ENCODE assay signal across 20 cellular contexts in genomic region chr9:37425298-37425752, GRCh38. TPM values are rescaled to one million over a fixed set of nuclear protein-coding genes. Genes with fewer than 3 reads are reported as not detected.
A peak's percentile ranks its signal among the peaks of the same experiment; 100 is the strongest.
DNase-seq lines count a peak whose midpoint lies in the region; ATAC-seq and TF ChIP-seq lines count a peak whose summit lies in the region.
"Had no signal": no experiment of that assay in that cellular context is flagged by ENCODE, and none has a peak within 500 bp of the region (broad histone marks: within the 10 kb centered on the region; RNA-seq: fewer than 3 reads in every experiment).

No MANE protein-coding gene starts in this region.

- DNase-seq in mammary epithelial cell (no peak), MCF 10A (ENCODE audit: unreplicated experiment) (no peak), kidney tubule cell (ENCODE audit: low spot score) (peak; percentile 39), islet precursor cell (no peak), Peyer's patch (no peak)
- DNase-seq: activated CD4-positive, alpha-beta T cell treated with anti-CD3 and anti-CD28 coated beads, Interleukin-2, amount 50 U/mL, for 1 hour; CD8-positive, alpha-beta T cell; NCI-H1092 treated with DMSO at 0.1 percent for 48 hours; NCI-H2171 treated with DMSO at 0.1 percent for 48 hours; occipital lobe; stimulated activated naive CD8-positive, alpha-beta T cell treated with anti-CD3 and anti-CD28 coated beads, Interleukin-15, Interleukin-2, amounts not matched to agents 100 U/mL and 50 U/mL, for 24 hours; T-helper 9 cell; uterus had no signal

- H3K9me3 ChIP-seq in mammary epithelial cell (replicated peaks; ENCODE audit: insufficient read depth, low read length), result no peaks in the 10 kb centered on the region
- H3K9me3 ChIP-seq in Peyer's patch, result no peaks in the 10 kb centered on the region
- H3K9me3 ChIP-seq: SJSA1, uterus had no signal

- H3K27me3 ChIP-seq in mammary epithelial cell (ENCODE audit: insufficient read depth, low read length) (no peaks in the 10 kb centered on the region), Peyer's patch (no peaks in the 10 kb centered on the region)
- H3K27me3 ChIP-seq: SJSA1, uterus had no signal

- H3K9me3 Mint-ChIP-seq in MCF 10A (ENCODE audit: unreplicated experiment), result no peaks in the 10 kb centered on the region
- H3K9me3 Mint-ChIP-seq: activated T-helper 1 cell treated with anti-CD3 and anti-CD28 coated beads, Interleukin-12 subunit alpha, Interleukin-12 subunit beta, Interleukin-2, Interleukin-4 antibody, amounts not matched to agents 30 ng/mL and 10 ng/mL and 1 ng/mL, durations not matched to agents 14 hours and 24 hours and 36 hours; CD8-positive, alpha-beta T cell; dendritic cell treated with granulocyte-macrophage colony-stimulating factor and Interleukin-4, amounts not matched to agents 40 ng/mL and 50 ng/mL, for 4 days; IgD-negative memory B cell had no signal

- H3K4me3 ChIP-seq in mammary epithelial cell (replicated peaks in 1 of 3; ENCODE audit: insufficient read depth in 1 of 3, low read depth in 2 of 3, low read length in 3 of 3) (no peak overlapping the region), Peyer's patch (no peak overlapping the region)
- H3K4me3 ChIP-seq: SJSA1, uterus had no signal

- H3K79me2 ChIP-seq in mammary epithelial cell (ENCODE audit: insufficient read depth, low read length), result peaks cover 44% of the 10 kb centered on the region

- intact Hi-C loops in mammary epithelial cell (cut with micrococcal nuclease) (no loop called here), MCF 10A (cut with micrococcal nuclease) (no loop called here)

- H3K9ac ChIP-seq in mammary epithelial cell (ENCODE audit: insufficient read depth, low read length), result no peak overlapping the region

- H3K36me3 Mint-ChIP-seq in MCF 10A (ENCODE audit: insufficient read depth, unreplicated experiment), result peaks cover 39% of the 10 kb centered on the region

- no peak overlapping the region for H3K27ac ChIP-seq in mammary epithelial cell (ENCODE audit: insufficient read depth, low read depth, low read length)
- H3K27ac ChIP-seq in VCaP, result peak overlapping the region; percentile 96; the same call in 1 of the 2 replicates
- H3K27ac ChIP-seq in temporal lobe (ENCODE audit: low read depth, low read length), result peak overlapping the region; percentile 70
- no peak overlapping the region for H3K27ac ChIP-seq in Peyer's patch
- H3K27ac ChIP-seq: SJSA1, uterus had no signal

- H3K4me3 Mint-ChIP-seq in MCF 10A (ENCODE audit: unreplicated experiment), result no peak overlapping the region
- H3K4me3 Mint-ChIP-seq: activated T-helper 1 cell treated with anti-CD3 and anti-CD28 coated beads, Interleukin-12 subunit alpha, Interleukin-12 subunit beta, Interleukin-2, Interleukin-4 antibody, amounts not matched to agents 30 ng/mL and 10 ng/mL and 1 ng/mL, durations not matched to agents 14 hours and 24 hours and 36 hours; CD8-positive, alpha-beta T cell; dendritic cell treated with granulocyte-macrophage colony-stimulating factor and Interleukin-4, amounts not matched to agents 40 ng/mL and 50 ng/mL, for 4 days had no signal

- H3K4me1 ChIP-seq in mammary epithelial cell (ENCODE audit: insufficient read depth, low read length) (peaks cover 24% of the 10 kb centered on the region), Peyer's patch (peaks cover 0 to 26% (median 11%) of the 10 kb centered on the region in 4 donors)

- dilution Hi-C loops in mammary epithelial cell (cut with HindIII; ENCODE audit: low sequenced_read_pairs), result no loop called here

- TF ChIP-seq CTCF in mammary epithelial cell (conservative IDR thresholded peaks at IDR 0.05 in 1 of 2, IDR thresholded peaks at IDR 0.05 in 1 of 2; ENCODE audit: extremely low read depth in 1 of 2, insufficient read depth in 1 of 2, low read depth in 1 of 2, low read length in 2 of 2), result no peak
- no peak for TF ChIP-seq CTCF in MCF 10A (IDR thresholded peaks at IDR 0.05; ENCODE audit: unreplicated experiment)
- TF ChIP-seq CTCF in VCaP (conservative IDR thresholded peaks at IDR 0.05), result no peak
- no peak for TF ChIP-seq CTCF in Peyer's patch (IDR thresholded peaks at IDR 0.05)

- ATAC-seq in GM19023 (IDR thresholded peaks at IDR 0.05; ENCODE audit: unreplicated experiment), result no peak
- ATAC-seq: CD8-positive, alpha-beta T cell; stimulated activated naive CD8-positive, alpha-beta T cell treated with anti-CD3 and anti-CD28 coated beads, Interleukin-15, Interleukin-2, amounts not matched to agents 100 U/mL and 50 U/mL, for 24 hours had no signal

- peak overlapping the region; percentile 78 for H3K4me2 ChIP-seq in mammary epithelial cell (ENCODE audit: insufficient read depth, low read depth, low read length)

- H3K36me3 ChIP-seq in mammary epithelial cell (ENCODE audit: insufficient read depth, low read length) (peaks cover 19% of the 10 kb centered on the region), Peyer's patch (peaks cover 0 to 46% (median 0%) of the 10 kb centered on the region in 3 donors)
- H3K36me3 ChIP-seq: uterus had no signal

- WGBS in mammary epithelial cell (ENCODE audit: low coverage, missing lambda C conversion rate), result 80% methylated on average over 10 of the region's 11 CpGs

- in situ Hi-C loops in mammary epithelial cell (cut with MboI; ENCODE audit: low sequenced_read_pairs in 2 of 2), result no loop called here

- H3K4me1 Mint-ChIP-seq in MCF 10A (ENCODE audit: insufficient read depth, unreplicated experiment), result peaks cover 13% of the 10 kb centered on the region

- no peak overlapping the region for H3K27ac Mint-ChIP-seq in MCF 10A (ENCODE audit: low read depth, unreplicated experiment)
- H3K27ac Mint-ChIP-seq: activated T-helper 1 cell treated with anti-CD3 and anti-CD28 coated beads, Interleukin-12 subunit alpha, Interleukin-12 subunit beta, Interleukin-2, Interleukin-4 antibody, amounts not matched to agents 30 ng/mL and 10 ng/mL and 1 ng/mL, durations not matched to agents 14 hours and 24 hours and 36 hours; CD8-positive, alpha-beta T cell; dendritic cell treated with granulocyte-macrophage colony-stimulating factor and Interleukin-4, amounts not matched to agents 40 ng/mL and 50 ng/mL, for 4 days had no signal

- H3K27me3 Mint-ChIP-seq in MCF 10A (ENCODE audit: insufficient read depth, unreplicated experiment), result no peaks in the 10 kb centered on the region
- H3K27me3 Mint-ChIP-seq: dendritic cell treated with granulocyte-macrophage colony-stimulating factor and Interleukin-4, amounts not matched to agents 40 ng/mL and 50 ng/mL, for 4 days; IgD-negative memory B cell had no signal

- CTCF ChIA-PET in mammary epithelial cell (lab: Charles Lee; ENCODE audit: low non-redundant PET), result no interaction called here
- CTCF ChIA-PET in MCF 10A (lab: Yijun Ruan, JAX), result interaction anchor here (2.7 kb wide), 1 partner anchor 10 kb away, joined by 26 read pairs; no protein-coding TSS in a partner anchor

- POLR2A ChIA-PET in MCF 10A (lab: Yijun Ruan, JAX), result interaction anchor here (0.9 to 4.8 kb wide), 3 partner anchors 10 to 27 kb away, joined by 3 to 37 read pairs (median 4); no protein-coding TSS in a partner anchor

- H4K20me1 ChIP-seq in mammary epithelial cell (ENCODE audit: insufficient read depth, low read length), result no peaks in the 10 kb centered on the region

- H2AFZ ChIP-seq in mammary epithelial cell (ENCODE audit: low read depth, low read length), result no peak overlapping the region

- no peak for TF ChIP-seq POLR2A in Peyer's patch (IDR thresholded peaks at IDR 0.05)

- BruUV-seq in mammary epithelial cell (replicated peaks; lab: Mats Ljungman, UMichigan), result no TSS peak
- no TSS peak for BruUV-seq in MCF 10A (replicated peaks; lab: Mats Ljungman, UMichigan)

RNA-seq across cellular contexts. Expression of gene GRHPR, which starts 2.8 kb away (rescaled TPM):
- total RNA-seq in mammary epithelial cell (100 to 1,000 TPM in 1 of 2 donors, 10 to 100 TPM in 1; 87.0 to 163 TPM), MCF 10A (2022) (114 and 121 TPM in 2 replicates), temporal lobe (44.3 TPM), Peyer's patch (100 to 1,000 TPM in 3 of 4 donors, 10 to 100 TPM in 1; 99.0 to 141 (median 114) TPM)
- polyA plus RNA-seq in mammary epithelial cell, result 175 TPM
- polyA minus RNA-seq in mammary epithelial cell, result 109 TPM

RNA-seq across cellular contexts. Expression of gene ZBTB5, which starts 39.9 kb away (rescaled TPM):
- total RNA-seq in mammary epithelial cell (10 to 100 TPM in 1 of 2 donors, 1 to 10 TPM in 1; 7.6 to 20.5 TPM), MCF 10A (2022) (8.9 and 9.0 TPM in 2 replicates), temporal lobe (22.6 TPM), Peyer's patch (10 to 100 TPM in 3 of 4 donors, 1 to 10 TPM in 1; 9.1 to 15.1 (median 12.8) TPM)
- 8.2 TPM for polyA plus RNA-seq in mammary epithelial cell
- polyA minus RNA-seq in mammary epithelial cell, result 5.8 TPM

Comparison
In these comparisons a context has a peak if more than half of its experiments do, and no peak if none do; other contexts are left out.
1. H3K27ac ChIP-seq: peak in VCaP (single experiment) and temporal lobe (single experiment); none in mammary epithelial cell (single experiment) and Peyer's patch (0 of 4).